Comparison of ENCODE assay signal across 8 cellular contexts in genomic region chr11:18588297-18589252, GRCh38. TPM values are rescaled to one million over a fixed set of nuclear protein-coding genes. Genes with fewer than 3 reads are reported as not detected.
DNase-seq lines count a peak whose midpoint lies in the region; ATAC-seq and TF ChIP-seq lines count a peak whose summit lies in the region.

TSS of gene UEVLD (minus strand) at chr11:18588734. CDS start at chr11:18588654, 80 bp downstream.

- TF ChIP-seq POLR2A in tibial nerve (IDR thresholded peaks at IDR 0.05), result peak in 1 of 2 donors; percentile 56

- peak; percentile 78 to 94 for TF ChIP-seq EP300 in tibial nerve (IDR thresholded peaks at IDR 0.05)

- intact Hi-C loops in heart right ventricle (cut with DNase I), result loop anchor here in 7 of 10 donors (1.0 to 10.0 kb wide), 7 partner anchors 46 to 144 kb away; partner anchors contain the start of genes SPTY2D1 (in 6 of the 7), IGSF22 (in 1 of the 7) and TSG101 (in 1 of the 7)

- peak; percentile 94 for DNase-seq in ELR (ENCODE audit: low read depth)
- peak; percentile 90 for DNase-seq in M059J (ENCODE audit: low read depth)
- DNase-seq in SW480 (ENCODE audit: low spot score), result peak; percentile 86
- DNase-seq in amniotic epithelial cell (ENCODE audit: low read depth), result peak; percentile 86
- DNase-seq in heart right ventricle, result peak; percentile 89 to 93
- peak; percentile 80 for DNase-seq in pons (ENCODE audit: low spot score)
- peak; percentile 74 to 85 for DNase-seq in tibial nerve (ENCODE audit: low spot score in 2 of 2)

- H3K4me3 ChIP-seq in heart right ventricle (peak within 1 kb of the TSS; percentile 70 to 98 (median 86)), tibial nerve (peak within 1 kb of the TSS; percentile 55 to 84 (median 71))

- H3K27ac ChIP-seq in heart right ventricle (peak within 1 kb of the TSS; percentile 71 to 92 (median 87)), tibial nerve (peak within 1 kb of the TSS; percentile 10 to 83 (median 78))

- WGBS in heart right ventricle, 2 donors, result 0 to 1% methylated on average over 50 of the region's 50 CpGs
- WGBS in tibial nerve, 2 donors, result 0 to 1% methylated on average over 45 to 50 of the region's 50 CpGs

- TF ChIP-seq CTCF in heart right ventricle (IDR thresholded peaks at IDR 0.05) (no peak), tibial nerve (IDR thresholded peaks at IDR 0.05) (no peak)

- H3K4me1 ChIP-seq in heart right ventricle (peaks cover 0 to 48% (median 35%) of the 10 kb centered on the region in 9 donors), tibial nerve (peaks cover 0 to 39% (median 15%) of the 10 kb centered on the region in 4 donors)

- ATAC-seq in GM21825 (IDR thresholded peaks at IDR 0.05; ENCODE audit: unreplicated experiment) (peak; percentile 64), heart right ventricle (peak; percentile 96 to 99 (median 99))

- H3K9me3 ChIP-seq in heart right ventricle, result no peaks in the 10 kb centered on the region
- no peaks in the 10 kb centered on the region for H3K9me3 ChIP-seq in tibial nerve

- peaks cover 0 to 8% (median 0%) of the 10 kb centered on the region in 9 donors for H3K36me3 ChIP-seq in heart right ventricle
- H3K36me3 ChIP-seq in tibial nerve, result peaks cover 0 to 5% (median 0%) of the 10 kb centered on the region in 3 donors

- H3K27me3 ChIP-seq in heart right ventricle (no peaks in the 10 kb centered on the region), tibial nerve (no peaks in the 10 kb centered on the region)

RNA-seq across cellular contexts. Expression of gene UEVLD, which starts in this region (rescaled TPM):
- total RNA-seq in M059J (2014; rRNA removed; shearing (Covaris generic)), result 46.7 and 124 TPM in 2 replicates
- total RNA-seq in heart right ventricle (10 to 100 TPM; 13.7 to 25.8 (median 18.6) TPM), tibial nerve (10 to 100 TPM in 3 of 4 donors, 1 to 10 TPM in 1; 9.6 to 25.8 (median 15.8) TPM)
- 1 to 10 TPM; 5.6 to 7.1 TPM for polyA plus RNA-seq in heart right ventricle

Comparison
In these comparisons a context has a peak if more than half of its experiments do, and no peak if none do; other contexts are left out.
1. Peak in every context shown above with its lines: DNase-seq, ATAC-seq, H3K4me3 ChIP-seq and H3K27ac ChIP-seq.